Comparison of ENCODE assay signal across 17 cellular contexts in genomic region chr2:18319987-18320386, GRCh38.
DNase-seq lines count a peak whose midpoint lies in the region; ATAC-seq, FAIRE-seq and TF ChIP-seq lines count a peak whose summit lies in the region.
"Had no signal": no experiment of that assay in that cellular context is flagged by ENCODE, and none has a peak within 500 bp of the region (broad histone marks: within the 10 kb centered on the region; RNA-seq: fewer than 3 reads in every experiment).

No MANE protein-coding gene starts in this region.

- H3K4me2 ChIP-seq in A549 (no peak overlapping the region), astrocyte (ENCODE audit: low read length) (no peak overlapping the region)
- H3K4me2 ChIP-seq: BLaER1 treated with 17β-estradiol and CSF1 and Interleukin-3, amounts not matched to agents 10 nM and 100 nM had no signal

- no peak overlapping the region for H3K4me3 Mint-ChIP-seq in astrocyte (ENCODE audit: unreplicated experiment)
- H3K4me3 Mint-ChIP-seq: B cell; CD8-positive, alpha-beta T cell had no signal

- TF ChIP-seq RAD21 in A549 (conservative IDR thresholded peaks at IDR 0.05 in 1 of 2, IDR thresholded peaks at IDR 0.05 in 1 of 2): no peak

- TF ChIP-seq EP300 in A549 (IDR thresholded peaks at IDR 0.05): no peak
- TF ChIP-seq EP300 in stomach (IDR thresholded peaks at IDR 0.05): no peak

- H3K79me2 ChIP-seq in astrocyte (ENCODE audit: insufficient read depth, low read length): no peaks in the 10 kb centered on the region

- TF ChIP-seq CTCF in A549 (IDR thresholded peaks at IDR 0.05) (no peak), astrocyte (IDR thresholded peaks at IDR 0.05; ENCODE audit: insufficient read depth, low read depth, low read length) (no peak), stomach (IDR thresholded peaks at IDR 0.05) (no peak)

- H3K9ac ChIP-seq in astrocyte (ENCODE audit: low read length): no peak overlapping the region
- H3K9ac ChIP-seq: BLaER1 treated with 17β-estradiol and CSF1 and Interleukin-3, amounts not matched to agents 10 nM and 100 nM; GM23248 had no signal

- intact Hi-C loops in stomach (cut with DNase I; ENCODE audit: low total_unique reads): no loop called here

- peaks cover 6% of the 10 kb centered on the region for H3K4me1 Mint-ChIP-seq in astrocyte (ENCODE audit: low read depth, unreplicated experiment)
- H3K4me1 Mint-ChIP-seq: B cell had no signal

- no peaks in the 10 kb centered on the region for H3K36me3 Mint-ChIP-seq in astrocyte (ENCODE audit: low read depth, unreplicated experiment)
- H3K36me3 Mint-ChIP-seq: CD8-positive, alpha-beta T cell had no signal

- H3K9me3 Mint-ChIP-seq in astrocyte (ENCODE audit: unreplicated experiment): no peaks in the 10 kb centered on the region
- H3K9me3 Mint-ChIP-seq: CD8-positive, alpha-beta T cell had no signal

- FAIRE-seq in A549 (lab: Jason Lieb, UNC): no peak
- FAIRE-seq in astrocyte (lab: Jason Lieb, UNC): no peak
- FAIRE-seq: A204.1, D721Med, GM12892, GM18507 had no signal

- POLR2A ChIA-PET in A549 (lab: Yijun Ruan, JAX): no interaction called here

- H3K9me3 ChIP-seq in A549: no peaks in the 10 kb centered on the region
- H3K9me3 ChIP-seq in astrocyte (ENCODE audit: insufficient read depth, low read depth, low read length): no peaks in the 10 kb centered on the region
- no peaks in the 10 kb centered on the region for H3K9me3 ChIP-seq in stomach
- H3K9me3 ChIP-seq: BLaER1 treated with 17β-estradiol and CSF1 and Interleukin-3, amounts not matched to agents 10 nM and 100 nM; HAP-1 had no signal

- H3K27ac Mint-ChIP-seq in astrocyte (ENCODE audit: unreplicated experiment): no peak overlapping the region
- H3K27ac Mint-ChIP-seq: B cell; CD8-positive, alpha-beta T cell had no signal

- H3K27me3 Mint-ChIP-seq in astrocyte (ENCODE audit: low read depth, unreplicated experiment): peaks cover 3% of the 10 kb centered on the region

- H3K4me1 ChIP-seq in A549 (peaks cover 10% of the 10 kb centered on the region; the same call in 2 of the 3 replicates), astrocyte (ENCODE audit: insufficient read depth, low read length) (no peaks in the 10 kb centered on the region), stomach (no peaks in the 10 kb centered on the region)
- H3K4me1 ChIP-seq: BLaER1 treated with 17β-estradiol and CSF1 and Interleukin-3, amounts not matched to agents 10 nM and 100 nM; HAP-1 had no signal

- H2AFZ ChIP-seq in astrocyte (ENCODE audit: low read depth, low read length): no peak overlapping the region
- H2AFZ ChIP-seq: GM23248 had no signal

- H3K27me3 ChIP-seq in astrocyte (ENCODE audit: insufficient read depth, low read length) (no peaks in the 10 kb centered on the region), stomach (no peaks in the 10 kb centered on the region)
- H3K27me3 ChIP-seq: BLaER1 treated with 17β-estradiol and CSF1 and Interleukin-3, amounts not matched to agents 10 nM and 100 nM had no signal

- H3K36me3 ChIP-seq in astrocyte (ENCODE audit: insufficient read depth, low read length): no peaks in the 10 kb centered on the region
- no peaks in the 10 kb centered on the region for H3K36me3 ChIP-seq in stomach
- H3K36me3 ChIP-seq: BLaER1 treated with 17β-estradiol and CSF1 and Interleukin-3, amounts not matched to agents 10 nM and 100 nM; HAP-1 had no signal

- H3K27ac ChIP-seq in A549 (no peak overlapping the region), astrocyte (ENCODE audit: low read depth, low read length) (no peak overlapping the region), stomach (no peak overlapping the region)
- H3K27ac ChIP-seq: BLaER1 treated with 17β-estradiol and CSF1 and Interleukin-3, amounts not matched to agents 10 nM and 100 nM; GM23248 had no signal

- TF ChIP-seq POLR2A in A549 (IDR thresholded peaks at IDR 0.05; ENCODE audit: low read length) (no peak), stomach (IDR thresholded peaks at IDR 0.05) (no peak)

- CTCF ChIA-PET in A549 (lab: Yijun Ruan, JAX): no interaction called here

- no peaks in the 10 kb centered on the region for H4K20me1 ChIP-seq in astrocyte (ENCODE audit: insufficient read depth, low read length)
- H4K20me1 ChIP-seq: BLaER1 treated with 17β-estradiol and CSF1 and Interleukin-3, amounts not matched to agents 10 nM and 100 nM had no signal

- DNase-seq in A549 (ENCODE audit: low read depth in 1 of 2, low spot score in 1 of 2) (no peak), ELR (ENCODE audit: low read depth) (peak; percentile 15), astrocyte (ENCODE audit: low read depth) (peak; percentile 40), iris pigment epithelial cell (ENCODE audit: low read depth) (peak; percentile 17), stomach (no peak), AG08396 (ENCODE audit: low spot score) (no peak), iPS-NIHi7 (ENCODE audit: extremely low spot score) (no peak)
- DNase-seq: CD8-positive, alpha-beta T cell; GDM1; GM23248 had no signal

- H3K4me3 ChIP-seq in A549 (no peak overlapping the region), astrocyte (ENCODE audit: insufficient read depth, low read depth, low read length) (no peak overlapping the region), stomach (no peak overlapping the region)
- H3K4me3 ChIP-seq: BLaER1 treated with 17β-estradiol and CSF1 and Interleukin-3, amounts not matched to agents 10 nM and 100 nM; GM23248; HAP-1 had no signal

- ATAC-seq in A549: no peak
- ATAC-seq: CD8-positive, alpha-beta T cell had no signal

TF ChIP-seq in A549, 52 proteins besides CTCF, POLR2A, EP300 and RAD21:
- TF ChIP-seq TFCP2L1 (CRISPR knock-in tag; IDR thresholded peaks at IDR 0.05) (no peak), NFE2L2 (conservative IDR thresholded peaks at IDR 0.05; ENCODE audit: low read length) (peak; percentile 62; the same call in 1 of the 2 replicates)
TF ChIP-seq in A549: peak in this region for 1.

Comparison
In these comparisons a context has a peak if more than half of its experiments do, and no peak if none do; other contexts are left out.
1. DNase-seq: peak in ELR (single experiment), astrocyte (single experiment) and iris pigment epithelial cell (single experiment); none in A549 (0 of 2), stomach (single experiment), AG08396 (single experiment) and iPS-NIHi7 (single experiment).